In the genomic region with DNA sequence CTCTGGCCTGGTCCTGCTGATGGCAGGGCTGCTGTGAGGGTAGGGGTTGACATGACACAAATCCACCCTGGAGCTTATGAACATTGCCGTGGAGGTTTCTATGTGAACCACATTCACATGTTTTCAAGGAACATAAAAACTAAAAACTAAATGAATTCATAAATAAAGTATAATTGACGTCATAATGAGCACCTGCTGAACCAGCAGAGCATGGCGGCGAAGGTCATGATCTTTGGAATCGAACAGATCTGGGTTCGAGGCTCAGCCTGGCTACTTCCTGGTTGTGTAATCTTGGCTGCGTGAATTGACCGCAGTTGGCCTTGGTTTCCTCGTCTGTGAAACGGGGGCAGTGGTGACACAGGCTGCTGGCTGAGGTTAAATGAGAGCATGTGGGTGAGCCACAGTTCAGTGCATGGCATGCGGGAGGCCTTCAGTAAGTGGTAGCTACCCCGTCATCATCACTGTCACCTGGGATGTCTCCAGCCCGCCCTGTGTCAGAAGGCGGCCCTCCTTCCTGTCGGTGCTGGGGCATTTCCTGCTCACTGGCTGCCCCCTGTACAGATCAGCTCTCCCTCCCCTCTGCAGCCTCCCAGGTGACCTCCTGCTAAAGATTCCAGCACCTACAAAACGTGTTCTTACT, we compare ENCODE assay signal across 18 cellular contexts.
A peak's percentile ranks its signal among the peaks of the same experiment; 100 is the strongest.
DNase-seq lines count a peak whose midpoint lies in the region; ATAC-seq and TF ChIP-seq lines count a peak whose summit lies in the region.
"Had no signal": no experiment of that assay in that cellular context is flagged by ENCODE, and none has a peak within 500 bp of the region (broad histone marks: within the 10 kb centered on the region; RNA-seq: fewer than 3 reads in every experiment).

No MANE protein-coding gene starts in this region.

- H3K4me3 ChIP-seq in CD8-positive, alpha-beta T cell (ENCODE audit: low read depth, low read length) = no peak overlapping the region
- H3K4me3 ChIP-seq: GM23338 had no signal

- POLR2A ChIA-PET in CD8-positive, alpha-beta T cell (lab: Charles Lee) = no interaction called here
- POLR2A ChIA-PET in activated CD8-positive, alpha-beta T cell treated with anti-CD3 and anti-CD28 coated beads for 36 hours (lab: Charles Lee) = interaction anchor here (1.0 kb wide), 1 partner anchor 9 kb away, joined by 3 read pairs; no protein-coding TSS in a partner anchor

- peak overlapping the region; percentile 79 for H3K27ac Mint-ChIP-seq in CD8-positive, alpha-beta T cell
- peak overlapping the region; percentile 61 for H3K27ac Mint-ChIP-seq in activated CD8-positive, alpha-beta T cell treated with anti-CD3 and anti-CD28 coated beads for 36 hours
- no peak overlapping the region for H3K27ac Mint-ChIP-seq in natural killer cell
- H3K27ac Mint-ChIP-seq: GM23338 had no signal

- DNase-seq in CD8-positive, alpha-beta T cell = peak in 1 of 7 experiments; percentile 46
- DNase-seq in activated CD8-positive, alpha-beta T cell treated with anti-CD3 and anti-CD28 coated beads for 36 hours = peak; percentile 66
- peak; percentile 21 for DNase-seq in islet precursor cell
- peak; percentile 23 for DNase-seq in stimulated activated naive CD8-positive, alpha-beta T cell treated with anti-CD3 and anti-CD28 coated beads, Interleukin-15, Interleukin-2, amounts not matched to agents 100 U/mL and 50 U/mL, for 24 hours
- DNase-seq in cerebellar cortex (ENCODE audit: low spot score) = no peak
- DNase-seq in natural killer cell = no peak
- no peak for DNase-seq in NCI-H2171 treated with DMSO at 0.1 percent for 48 hours (lab: John Stamatoyannopoulos, UW)
- DNase-seq: ACHN; CD4-positive, alpha-beta memory T cell; DMS79 treated with DMSO at 0.1 percent for 48 hours; KBM-7; NCI-H1105; NCI-H187; NCI-H2171; NCI-H510A; SHP77 had no signal

- no peaks in the 10 kb centered on the region for H3K36me3 Mint-ChIP-seq in CD8-positive, alpha-beta T cell
- no peaks in the 10 kb centered on the region for H3K36me3 Mint-ChIP-seq in activated CD8-positive, alpha-beta T cell treated with anti-CD3 and anti-CD28 coated beads for 36 hours (ENCODE audit: low read depth)
- H3K36me3 Mint-ChIP-seq in natural killer cell = no peaks in the 10 kb centered on the region
- H3K36me3 Mint-ChIP-seq: CD4-positive, alpha-beta memory T cell had no signal

- peaks cover under 1% of the 10 kb centered on the region for H3K9me3 Mint-ChIP-seq in CD8-positive, alpha-beta T cell
- peaks cover 1% of the 10 kb centered on the region for H3K9me3 Mint-ChIP-seq in activated CD8-positive, alpha-beta T cell treated with anti-CD3 and anti-CD28 coated beads for 36 hours
- no peaks in the 10 kb centered on the region for H3K9me3 Mint-ChIP-seq in natural killer cell
- H3K9me3 Mint-ChIP-seq: GM23338 had no signal

- ATAC-seq in CD8-positive, alpha-beta T cell = peak; percentile 38
- ATAC-seq in activated CD8-positive, alpha-beta T cell treated with anti-CD3 and anti-CD28 coated beads for 36 hours = peak; percentile 68
- ATAC-seq in stimulated activated naive CD8-positive, alpha-beta T cell treated with anti-CD3 and anti-CD28 coated beads, Interleukin-15, Interleukin-2, amounts not matched to agents 100 U/mL and 50 U/mL, for 24 hours = peak; percentile 29
- no peak for ATAC-seq in natural killer cell
- ATAC-seq: GM23338, Panc1 had no signal

- H3K9me3 ChIP-seq in CD8-positive, alpha-beta T cell (ENCODE audit: low read length) = no peaks in the 10 kb centered on the region

- no peaks in the 10 kb centered on the region for H3K27me3 ChIP-seq in CD8-positive, alpha-beta T cell (ENCODE audit: insufficient read depth, low read length)

- no peak for TF ChIP-seq CTCF in CD8-positive, alpha-beta T cell (IDR thresholded peaks at IDR 0.05)
- TF ChIP-seq CTCF in activated CD8-positive, alpha-beta T cell treated with anti-CD3 and anti-CD28 coated beads for 36 hours (IDR thresholded peaks at IDR 0.05) = no peak
- TF ChIP-seq CTCF in natural killer cell (IDR thresholded peaks at IDR 0.05) = no peak

- H3K4me1 Mint-ChIP-seq in CD8-positive, alpha-beta T cell (ENCODE audit: low read depth) = peaks cover 18% of the 10 kb centered on the region
- H3K4me1 Mint-ChIP-seq in activated CD8-positive, alpha-beta T cell treated with anti-CD3 and anti-CD28 coated beads for 36 hours (ENCODE audit: low read depth) = peaks cover 30% of the 10 kb centered on the region
- H3K4me1 Mint-ChIP-seq in natural killer cell = no peaks in the 10 kb centered on the region
- H3K4me1 Mint-ChIP-seq: GM23338 had no signal

- no peak overlapping the region for H3K27ac ChIP-seq in CD8-positive, alpha-beta T cell (ENCODE audit: low read depth, low read length)

- H3K27me3 Mint-ChIP-seq in CD8-positive, alpha-beta T cell (ENCODE audit: low read depth) = peaks cover 6% of the 10 kb centered on the region
- peaks cover 2% of the 10 kb centered on the region for H3K27me3 Mint-ChIP-seq in activated CD8-positive, alpha-beta T cell treated with anti-CD3 and anti-CD28 coated beads for 36 hours
- H3K27me3 Mint-ChIP-seq in natural killer cell (ENCODE audit: low read depth in 2 of 2) = peaks cover 0 to under 1% of the 10 kb centered on the region in 2 donors

- peaks cover 21% of the 10 kb centered on the region for H3K4me1 ChIP-seq in CD8-positive, alpha-beta T cell (ENCODE audit: insufficient read depth, low read length)

- H3K36me3 ChIP-seq in CD8-positive, alpha-beta T cell (ENCODE audit: insufficient read depth, low read length) = no peaks in the 10 kb centered on the region

- H3K4me3 Mint-ChIP-seq in CD8-positive, alpha-beta T cell = no peak overlapping the region
- no peak overlapping the region for H3K4me3 Mint-ChIP-seq in activated CD8-positive, alpha-beta T cell treated with anti-CD3 and anti-CD28 coated beads for 36 hours
- no peak overlapping the region for H3K4me3 Mint-ChIP-seq in natural killer cell
- H3K4me3 Mint-ChIP-seq: CD4-positive, alpha-beta memory T cell; GM23338 had no signal

- CTCF ChIA-PET in CD8-positive, alpha-beta T cell (lab: Charles Lee) = no interaction called here
- CTCF ChIA-PET in activated CD8-positive, alpha-beta T cell treated with anti-CD3 and anti-CD28 coated beads for 36 hours (lab: Charles Lee) = no interaction called here

- intact Hi-C loops in CD8-positive, alpha-beta T cell (cut with DNase I, micrococcal nuclease) = no loop called here
- intact Hi-C loops in activated CD8-positive, alpha-beta T cell treated with anti-CD3 and anti-CD28 coated beads for 36 hours (cut with micrococcal nuclease) = no loop called here
- intact Hi-C loops in natural killer cell (cut with micrococcal nuclease) = no loop called here

Comparison
In these comparisons a context has a peak if more than half of its experiments do, and no peak if none do; other contexts are left out.
1. ATAC-seq: peak in CD8-positive, alpha-beta T cell (single experiment), activated CD8-positive, alpha-beta T cell treated with anti-CD3 and anti-CD28 coated beads for 36 hours (single experiment) and stimulated activated naive CD8-positive, alpha-beta T cell treated with anti-CD3 and anti-CD28 coated beads, Interleukin-15, Interleukin-2, amounts not matched to agents 100 U/mL and 50 U/mL, for 24 hours (single experiment); none in natural killer cell (0 of 3).
2. DNase-seq: peak in activated CD8-positive, alpha-beta T cell treated with anti-CD3 and anti-CD28 coated beads for 36 hours (single experiment), islet precursor cell (single experiment) and stimulated activated naive CD8-positive, alpha-beta T cell treated with anti-CD3 and anti-CD28 coated beads, Interleukin-15, Interleukin-2, amounts not matched to agents 100 U/mL and 50 U/mL, for 24 hours (single experiment); none in cerebellar cortex (single experiment), natural killer cell (single experiment) and NCI-H2171 treated with DMSO at 0.1 percent for 48 hours (single experiment).
3. H3K27ac Mint-ChIP-seq: peak in CD8-positive, alpha-beta T cell (single experiment) and activated CD8-positive, alpha-beta T cell treated with anti-CD3 and anti-CD28 coated beads for 36 hours (single experiment); none in natural killer cell (0 of 2).